ENCODE assay signal across 26 cellular contexts in genomic region chr1:109534307-109534858, GRCh38. TPM values are rescaled to one million over a fixed set of nuclear protein-coding genes. Genes with fewer than 3 reads are reported as not detected.
"Had no signal": no experiment of that assay in that cellular context is flagged by ENCODE, and none has a peak within 500 bp of the region (broad histone marks: within the 10 kb centered on the region; RNA-seq: fewer than 3 reads in every experiment).

No MANE protein-coding gene starts in this region.

- H3K27ac ChIP-seq: KMS-11 had no signal

- H3K36me3 Mint-ChIP-seq: activated CD8-positive, alpha-beta memory T cell treated with anti-CD3 and anti-CD28 coated beads, Interleukin-2, amount 10 ng/mL, durations not matched to agents 7 days and 5 days; activated naive CD8-positive, alpha-beta T cell treated with anti-CD3 and anti-CD28 coated beads for 36 hours; IgD-negative memory B cell had no signal

- H3K9ac ChIP-seq: KMS-11 had no signal

- FAIRE-seq: RCC 7860 had no signal

- ATAC-seq: activated CD8-positive, alpha-beta memory T cell treated with anti-CD3 and anti-CD28 coated beads, Interleukin-2, amount 10 ng/mL, durations not matched to agents 7 days and 5 days had no signal

- H3K27me3 ChIP-seq: MG63 had no signal

- H3K9me3 ChIP-seq: MG63 had no signal

- H3K4me3 Mint-ChIP-seq: activated B cell treated with CpG ODN at 0.5 μM for 24 hours; activated CD4-positive, alpha-beta T cell treated with anti-CD3 and anti-CD28 coated beads, Interleukin-2, amount 10 ng/mL, durations not matched to agents 24 days and 14 days; activated CD8-positive, alpha-beta memory T cell treated with anti-CD3 and anti-CD28 coated beads, Interleukin-2, amount 10 ng/mL, durations not matched to agents 7 days and 5 days; activated naive CD8-positive, alpha-beta T cell treated with anti-CD3 and anti-CD28 coated beads for 36 hours; activated T-cell treated with anti-CD3 and anti-CD28 coated beads, Interleukin-2, amount 50 U/mL, for 24 hours; activated T-helper 1 cell treated with anti-CD3 and anti-CD28 coated beads, Interleukin-12 subunit alpha, Interleukin-12 subunit beta, Interleukin-2, Interleukin-4 antibody, amounts not matched to agents 30 ng/mL and 10 ng/mL and 1 ng/mL, durations not matched to agents 14 hours and 24 hours and 36 hours; IgD-negative memory B cell; T-helper 1 cell treated with Interleukin-12 subunit alpha and Interleukin-12 subunit beta and Interleukin-4 antibody, amounts not matched to agents 30 μg/mL and 1 μg/mL, for 36 hours had no signal

- DNase-seq: activated B cell treated with CpG ODN at 0.5 μM for 24 hours; activated CD4-positive, alpha-beta T cell treated with anti-CD3 and anti-CD28 coated beads for 1 hour; activated CD4-positive, alpha-beta T cell treated with anti-CD3 and anti-CD28 coated beads, Interleukin-2, amount 10 ng/mL, durations not matched to agents 24 days and 14 days; activated CD4-positive, alpha-beta T cell treated with anti-CD3 and anti-CD28 coated beads, Interleukin-2, amount 50 U/mL, for 48 hours; activated CD8-positive, alpha-beta memory T cell treated with anti-CD3 and anti-CD28 coated beads, Interleukin-2, amount 10 ng/mL, durations not matched to agents 7 days and 5 days; activated effector memory CD4-positive, alpha-beta T cell treated with anti-CD3 and anti-CD28 coated beads, Interleukin-2, amount 50 U/mL, for 16 hours; activated naive CD4-positive, alpha-beta T cell treated with Interleukin-2 at 50 U/mL for 16 hours; activated naive CD8-positive, alpha-beta T cell treated with anti-CD3 and anti-CD28 coated beads for 36 hours; activated T-cell treated with anti-CD3 and anti-CD28 coated beads, Interleukin-2, amount 50 U/mL, for 24 hours; caudate nucleus; MG63; NCI-H1048; NCI-H146; NCI-H187 treated with DMSO at 0.1 percent for 48 hours; NCI-H2107; NCI-H226; NCI-H526; NCI-H774; NK-92 treated with Interleukin-12 subunit alpha and Interleukin-12 subunit beta, amount 100 ng/mL, for 24 hours; SHP77 treated with DMSO at 0.1 percent for 48 hours had no signal

- H3K4me2 ChIP-seq: KMS-11 had no signal

- H3K36me3 ChIP-seq: MG63 had no signal

- H3K4me3 ChIP-seq: MG63 had no signal

- H3K9me3 Mint-ChIP-seq: activated B cell treated with CpG ODN at 0.5 μM for 24 hours; activated CD4-positive, alpha-beta T cell treated with anti-CD3 and anti-CD28 coated beads, Interleukin-2, amount 10 ng/mL, durations not matched to agents 24 days and 14 days; activated naive CD8-positive, alpha-beta T cell treated with anti-CD3 and anti-CD28 coated beads for 36 hours; activated T-cell treated with anti-CD3 and anti-CD28 coated beads, Interleukin-2, amount 50 U/mL, for 24 hours; activated T-helper 1 cell treated with anti-CD3 and anti-CD28 coated beads, Interleukin-12 subunit alpha, Interleukin-12 subunit beta, Interleukin-2, Interleukin-4 antibody, amounts not matched to agents 30 ng/mL and 10 ng/mL and 1 ng/mL, durations not matched to agents 14 hours and 24 hours and 36 hours; IgD-negative memory B cell; T-helper 1 cell treated with Interleukin-12 subunit alpha and Interleukin-12 subunit beta and Interleukin-4 antibody, amounts not matched to agents 30 μg/mL and 1 μg/mL, for 36 hours had no signal

- H3K27ac Mint-ChIP-seq: activated B cell treated with CpG ODN at 0.5 μM for 24 hours; activated CD4-positive, alpha-beta T cell treated with anti-CD3 and anti-CD28 coated beads, Interleukin-2, amount 10 ng/mL, durations not matched to agents 24 days and 14 days; activated CD8-positive, alpha-beta memory T cell treated with anti-CD3 and anti-CD28 coated beads, Interleukin-2, amount 10 ng/mL, durations not matched to agents 7 days and 5 days; activated naive CD8-positive, alpha-beta T cell treated with anti-CD3 and anti-CD28 coated beads for 36 hours; activated T-cell treated with anti-CD3 and anti-CD28 coated beads, Interleukin-2, amount 50 U/mL, for 24 hours; activated T-helper 1 cell treated with anti-CD3 and anti-CD28 coated beads, Interleukin-12 subunit alpha, Interleukin-12 subunit beta, Interleukin-2, Interleukin-4 antibody, amounts not matched to agents 30 ng/mL and 10 ng/mL and 1 ng/mL, durations not matched to agents 14 hours and 24 hours and 36 hours; IgD-negative memory B cell; T-helper 1 cell treated with Interleukin-12 subunit alpha and Interleukin-12 subunit beta and Interleukin-4 antibody, amounts not matched to agents 30 μg/mL and 1 μg/mL, for 36 hours had no signal

- H3K27me3 Mint-ChIP-seq: activated B cell treated with CpG ODN at 0.5 μM for 24 hours; activated CD8-positive, alpha-beta memory T cell treated with anti-CD3 and anti-CD28 coated beads, Interleukin-2, amount 10 ng/mL, durations not matched to agents 7 days and 5 days; activated naive CD8-positive, alpha-beta T cell treated with anti-CD3 and anti-CD28 coated beads for 36 hours; activated T-cell treated with anti-CD3 and anti-CD28 coated beads, Interleukin-2, amount 50 U/mL, for 24 hours; IgD-negative memory B cell had no signal

RNA-seq across cellular contexts. Expression of gene GPR61, which starts 5.3 kb away (rescaled TPM):
- total RNA-seq: activated B cell treated with CpG ODN at 0.5 μM for 24 hours; activated CD4-positive, alpha-beta T cell treated with anti-CD3 and anti-CD28 coated beads, Interleukin-2, amount 10 ng/mL, durations not matched to agents 24 days and 14 days; activated T-helper 1 cell treated with anti-CD3 and anti-CD28 coated beads, Interleukin-12 subunit alpha, Interleukin-12 subunit beta, Interleukin-2, Interleukin-4 antibody, amounts not matched to agents 30 ng/mL and 10 ng/mL and 1 ng/mL, durations not matched to agents 14 hours and 24 hours and 36 hours had no signal
- polyA plus RNA-seq: adipose tissue, IgD-negative memory B cell had no signal
